ENCODE assay signal across 21 cellular contexts in genomic region chr18:69996417-69996816, GRCh38. TPM values are rescaled to one million over a fixed set of nuclear protein-coding genes. Genes with fewer than 3 reads are reported as not detected.
"Had no signal": no experiment of that assay in that cellular context is flagged by ENCODE, and none has a peak within 500 bp of the region (broad histone marks: within the 10 kb centered on the region; RNA-seq: fewer than 3 reads in every experiment).

No MANE protein-coding gene starts in this region.

- H3K27me3 ChIP-seq: MG63 had no signal

- H3K9me3 ChIP-seq: MG63, SK-N-SH had no signal

- H3K4me2 ChIP-seq: SK-N-SH had no signal

- H3K9me2 ChIP-seq: SK-N-SH had no signal

- H3K36me3 ChIP-seq: MG63 had no signal

- ATAC-seq: Panc1 had no signal

- DNase-seq: IMR-90, Karpas-422, KG1, MG63, NCI-H1092, NCI-H1105 treated with DMSO at 0.1 percent for 48 hours, NCI-H1417 treated with DMSO at 0.1 percent for 48 hours, NCI-H1694, NCI-H187 treated with DMSO at 0.1 percent for 48 hours, NCI-H2029 treated with DMSO at 0.1 percent for 48 hours, NCI-H2107, NCI-H2227 treated with DMSO at 0.1 percent for 48 hours, NCI-H524, NCI-H526 treated with DMSO at 0.1 percent for 48 hours, NCI-H774, SHP77, SK-N-SH, SW 1271 had no signal

- H3K4me3 ChIP-seq: MG63 had no signal

- H3K27ac ChIP-seq: RWPE1 had no signal

RNA-seq across cellular contexts. Expression of gene CD226, which starts 48.7 kb away (rescaled TPM):
- total RNA-seq: HT-29 had no signal
